ENCODE assay signal across 12 cellular contexts in genomic region chr4:66014146-66014765, GRCh38.
"Had no signal": no experiment of that assay in that cellular context is flagged by ENCODE, and none has a peak within 500 bp of the region (broad histone marks: within the 10 kb centered on the region; RNA-seq: fewer than 3 reads in every experiment).

No MANE protein-coding gene starts in this region.

- H3K4me1 ChIP-seq: ascending aorta, tibial nerve, uterus had no signal

- DNase-seq: activated CD4-positive, alpha-beta memory T cell treated with anti-CD3 and anti-CD28 coated beads for 36 hours; activated CD8-positive, alpha-beta memory T cell treated with anti-CD3 and anti-CD28 coated beads, Interleukin-2, amount 10 ng/mL, durations not matched to agents 7 days and 5 days; activated naive CD4-positive, alpha-beta T cell treated with anti-CD3 and anti-CD28 coated beads, Interleukin-2, amount 10 ng/mL, durations not matched to agents 7 days and 5 days; activated T-cell treated with anti-CD3 and anti-CD28 coated beads, Interleukin-2, amount 50 U/mL, for 1 hour; erythroblast; stimulated activated CD4-positive, alpha-beta T cell treated with anti-CD3 and anti-CD28 coated beads, Interleukin-12 subunit alpha, Interleukin-12 subunit beta, amount 100 ng/mL, for 4 hours; stimulated activated CD4-positive, alpha-beta T cell treated with anti-CD3 and anti-CD28 coated beads, Interleukin-2, amount 100 ng/mL, for 24 hours; uterus had no signal

- H3K36me3 Mint-ChIP-seq: activated CD4-positive, alpha-beta memory T cell treated with anti-CD3 and anti-CD28 coated beads for 36 hours; activated CD8-positive, alpha-beta memory T cell treated with anti-CD3 and anti-CD28 coated beads, Interleukin-2, amount 10 ng/mL, durations not matched to agents 7 days and 5 days; activated naive CD4-positive, alpha-beta T cell treated with anti-CD3 and anti-CD28 coated beads, Interleukin-2, amount 10 ng/mL, durations not matched to agents 7 days and 5 days had no signal

- H3K4me3 Mint-ChIP-seq: activated CD4-positive, alpha-beta memory T cell treated with anti-CD3 and anti-CD28 coated beads for 36 hours; activated CD8-positive, alpha-beta memory T cell treated with anti-CD3 and anti-CD28 coated beads, Interleukin-2, amount 10 ng/mL, durations not matched to agents 7 days and 5 days; activated naive CD4-positive, alpha-beta T cell treated with anti-CD3 and anti-CD28 coated beads, Interleukin-2, amount 10 ng/mL, durations not matched to agents 7 days and 5 days; natural killer cell treated with Interleukin-12 subunit alpha and Interleukin-12 subunit beta and Interleukin-15 and Interleukin-18, amount 100 ng/mL, for 72 hours had no signal

- H3K27ac ChIP-seq: ascending aorta, tibial nerve, uterus had no signal

- H3K4me1 Mint-ChIP-seq: activated CD8-positive, alpha-beta memory T cell treated with anti-CD3 and anti-CD28 coated beads, Interleukin-2, amount 10 ng/mL, durations not matched to agents 7 days and 5 days; activated naive CD4-positive, alpha-beta T cell treated with anti-CD3 and anti-CD28 coated beads, Interleukin-2, amount 10 ng/mL, durations not matched to agents 7 days and 5 days had no signal

- H3K27me3 Mint-ChIP-seq: activated CD4-positive, alpha-beta memory T cell treated with anti-CD3 and anti-CD28 coated beads for 36 hours; activated CD8-positive, alpha-beta memory T cell treated with anti-CD3 and anti-CD28 coated beads, Interleukin-2, amount 10 ng/mL, durations not matched to agents 7 days and 5 days; activated naive CD4-positive, alpha-beta T cell treated with anti-CD3 and anti-CD28 coated beads, Interleukin-2, amount 10 ng/mL, durations not matched to agents 7 days and 5 days; natural killer cell treated with Interleukin-12 subunit alpha and Interleukin-12 subunit beta and Interleukin-15 and Interleukin-18, amount 100 ng/mL, for 72 hours had no signal

- H3K27me3 ChIP-seq: ascending aorta, tibial nerve, uterus had no signal

- H3K36me3 ChIP-seq: ascending aorta, tibial nerve, uterus had no signal

- ATAC-seq: activated CD8-positive, alpha-beta memory T cell treated with anti-CD3 and anti-CD28 coated beads, Interleukin-2, amount 10 ng/mL, durations not matched to agents 7 days and 5 days; natural killer cell treated with Interleukin-12 subunit alpha and Interleukin-12 subunit beta and Interleukin-15 and Interleukin-18, amount 100 ng/mL, for 72 hours had no signal

- H3K9me3 ChIP-seq: uterus had no signal

- H3K4me3 ChIP-seq: ascending aorta, tibial nerve, uterus had no signal

- H3K27ac Mint-ChIP-seq: activated CD4-positive, alpha-beta memory T cell treated with anti-CD3 and anti-CD28 coated beads for 36 hours; activated CD8-positive, alpha-beta memory T cell treated with anti-CD3 and anti-CD28 coated beads, Interleukin-2, amount 10 ng/mL, durations not matched to agents 7 days and 5 days; activated naive CD4-positive, alpha-beta T cell treated with anti-CD3 and anti-CD28 coated beads, Interleukin-2, amount 10 ng/mL, durations not matched to agents 7 days and 5 days; activated T-helper 2 cell treated with anti-CD3 and anti-CD28 coated beads, Interferon-gamma antibody, Interleukin-2, Interleukin-4, amounts not matched to agents 10 μg/mL and 5 μg/mL and 100 μg/mL, durations not matched to agents 14 hours and 24 hours and 36 hours; natural killer cell treated with Interleukin-12 subunit alpha and Interleukin-12 subunit beta and Interleukin-15 and Interleukin-18, amount 100 ng/mL, for 72 hours had no signal
